In the genomic region with DNA sequence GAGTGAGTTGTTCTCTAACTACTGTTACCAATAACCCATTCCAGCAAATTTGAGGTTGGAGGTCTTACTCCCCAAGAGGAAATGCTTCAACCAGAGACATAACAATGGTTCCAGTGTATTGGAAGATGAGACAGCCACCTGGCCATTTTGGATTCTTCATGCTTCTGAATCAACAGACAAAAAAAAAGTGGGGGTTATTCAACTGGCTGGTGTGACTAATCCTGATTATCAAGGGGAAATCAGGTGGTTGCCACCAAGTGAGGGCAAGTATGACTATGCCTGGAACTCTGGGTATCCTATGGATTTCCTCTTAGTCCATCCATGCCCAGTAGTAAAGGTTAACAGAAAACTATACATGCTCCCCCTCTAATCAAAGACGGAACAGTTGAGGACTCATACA, we compare ENCODE assay signal across 1 cellular context.
TF ChIP-seq lines count a peak whose summit lies in the region.

No MANE protein-coding gene starts in this region.

TF ChIP-seq in K562, 482 proteins besides CTCF, POLR2A, EP300 and RAD21 (continued from another document):
- TF ChIP-seq, protein P1, sequence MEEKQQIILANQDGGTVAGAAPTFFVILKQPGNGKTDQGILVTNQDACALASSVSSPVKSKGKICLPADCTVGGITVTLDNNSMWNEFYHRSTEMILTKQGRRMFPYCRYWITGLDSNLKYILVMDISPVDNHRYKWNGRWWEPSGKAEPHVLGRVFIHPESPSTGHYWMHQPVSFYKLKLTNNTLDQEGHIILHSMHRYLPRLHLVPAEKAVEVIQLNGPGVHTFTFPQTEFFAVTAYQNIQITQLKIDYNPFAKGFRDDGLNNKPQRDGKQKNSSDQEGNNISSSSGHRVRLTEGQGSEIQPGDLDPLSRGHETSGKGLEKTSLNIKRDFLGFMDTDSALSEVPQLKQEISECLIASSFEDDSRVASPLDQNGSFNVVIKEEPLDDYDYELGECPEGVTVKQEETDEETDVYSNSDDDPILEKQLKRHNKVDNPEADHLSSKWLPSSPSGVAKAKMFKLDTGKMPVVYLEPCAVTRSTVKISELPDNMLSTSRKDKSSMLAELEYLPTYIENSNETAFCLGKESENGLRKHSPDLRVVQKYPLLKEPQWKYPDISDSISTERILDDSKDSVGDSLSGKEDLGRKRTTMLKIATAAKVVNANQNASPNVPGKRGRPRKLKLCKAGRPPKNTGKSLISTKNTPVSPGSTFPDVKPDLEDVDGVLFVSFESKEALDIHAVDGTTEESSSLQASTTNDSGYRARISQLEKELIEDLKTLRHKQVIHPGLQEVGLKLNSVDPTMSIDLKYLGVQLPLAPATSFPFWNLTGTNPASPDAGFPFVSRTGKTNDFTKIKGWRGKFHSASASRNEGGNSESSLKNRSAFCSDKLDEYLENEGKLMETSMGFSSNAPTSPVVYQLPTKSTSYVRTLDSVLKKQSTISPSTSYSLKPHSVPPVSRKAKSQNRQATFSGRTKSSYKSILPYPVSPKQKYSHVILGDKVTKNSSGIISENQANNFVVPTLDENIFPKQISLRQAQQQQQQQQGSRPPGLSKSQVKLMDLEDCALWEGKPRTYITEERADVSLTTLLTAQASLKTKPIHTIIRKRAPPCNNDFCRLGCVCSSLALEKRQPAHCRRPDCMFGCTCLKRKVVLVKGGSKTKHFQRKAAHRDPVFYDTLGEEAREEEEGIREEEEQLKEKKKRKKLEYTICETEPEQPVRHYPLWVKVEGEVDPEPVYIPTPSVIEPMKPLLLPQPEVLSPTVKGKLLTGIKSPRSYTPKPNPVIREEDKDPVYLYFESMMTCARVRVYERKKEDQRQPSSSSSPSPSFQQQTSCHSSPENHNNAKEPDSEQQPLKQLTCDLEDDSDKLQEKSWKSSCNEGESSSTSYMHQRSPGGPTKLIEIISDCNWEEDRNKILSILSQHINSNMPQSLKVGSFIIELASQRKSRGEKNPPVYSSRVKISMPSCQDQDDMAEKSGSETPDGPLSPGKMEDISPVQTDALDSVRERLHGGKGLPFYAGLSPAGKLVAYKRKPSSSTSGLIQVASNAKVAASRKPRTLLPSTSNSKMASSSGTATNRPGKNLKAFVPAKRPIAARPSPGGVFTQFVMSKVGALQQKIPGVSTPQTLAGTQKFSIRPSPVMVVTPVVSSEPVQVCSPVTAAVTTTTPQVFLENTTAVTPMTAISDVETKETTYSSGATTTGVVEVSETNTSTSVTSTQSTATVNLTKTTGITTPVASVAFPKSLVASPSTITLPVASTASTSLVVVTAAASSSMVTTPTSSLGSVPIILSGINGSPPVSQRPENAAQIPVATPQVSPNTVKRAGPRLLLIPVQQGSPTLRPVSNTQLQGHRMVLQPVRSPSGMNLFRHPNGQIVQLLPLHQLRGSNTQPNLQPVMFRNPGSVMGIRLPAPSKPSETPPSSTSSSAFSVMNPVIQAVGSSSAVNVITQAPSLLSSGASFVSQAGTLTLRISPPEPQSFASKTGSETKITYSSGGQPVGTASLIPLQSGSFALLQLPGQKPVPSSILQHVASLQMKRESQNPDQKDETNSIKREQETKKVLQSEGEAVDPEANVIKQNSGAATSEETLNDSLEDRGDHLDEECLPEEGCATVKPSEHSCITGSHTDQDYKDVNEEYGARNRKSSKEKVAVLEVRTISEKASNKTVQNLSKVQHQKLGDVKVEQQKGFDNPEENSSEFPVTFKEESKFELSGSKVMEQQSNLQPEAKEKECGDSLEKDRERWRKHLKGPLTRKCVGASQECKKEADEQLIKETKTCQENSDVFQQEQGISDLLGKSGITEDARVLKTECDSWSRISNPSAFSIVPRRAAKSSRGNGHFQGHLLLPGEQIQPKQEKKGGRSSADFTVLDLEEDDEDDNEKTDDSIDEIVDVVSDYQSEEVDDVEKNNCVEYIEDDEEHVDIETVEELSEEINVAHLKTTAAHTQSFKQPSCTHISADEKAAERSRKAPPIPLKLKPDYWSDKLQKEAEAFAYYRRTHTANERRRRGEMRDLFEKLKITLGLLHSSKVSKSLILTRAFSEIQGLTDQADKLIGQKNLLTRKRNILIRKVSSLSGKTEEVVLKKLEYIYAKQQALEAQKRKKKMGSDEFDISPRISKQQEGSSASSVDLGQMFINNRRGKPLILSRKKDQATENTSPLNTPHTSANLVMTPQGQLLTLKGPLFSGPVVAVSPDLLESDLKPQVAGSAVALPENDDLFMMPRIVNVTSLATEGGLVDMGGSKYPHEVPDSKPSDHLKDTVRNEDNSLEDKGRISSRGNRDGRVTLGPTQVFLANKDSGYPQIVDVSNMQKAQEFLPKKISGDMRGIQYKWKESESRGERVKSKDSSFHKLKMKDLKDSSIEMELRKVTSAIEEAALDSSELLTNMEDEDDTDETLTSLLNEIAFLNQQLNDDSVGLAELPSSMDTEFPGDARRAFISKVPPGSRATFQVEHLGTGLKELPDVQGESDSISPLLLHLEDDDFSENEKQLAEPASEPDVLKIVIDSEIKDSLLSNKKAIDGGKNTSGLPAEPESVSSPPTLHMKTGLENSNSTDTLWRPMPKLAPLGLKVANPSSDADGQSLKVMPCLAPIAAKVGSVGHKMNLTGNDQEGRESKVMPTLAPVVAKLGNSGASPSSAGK (IDR thresholded peaks at IDR 0.05), result no peak
- no peak for TF ChIP-seq ID3 (CRISPR knock-in tag; IDR thresholded peaks at IDR 0.05)
- TF ChIP-seq ID3 (tag; IDR thresholded peaks at IDR 0.05), result no peak
- no peak for TF ChIP-seq POLR2AphosphoS5 (IDR thresholded peaks at IDR 0.05; ENCODE audit: control insufficient read depth, insufficient read depth, low read depth, low read length)
- no peak for TF ChIP-seq SRSF7 (optimal IDR thresholded peaks at IDR 0.05; ENCODE audit: low read depth, low read length)
